Comparison of ENCODE assay signal across 9 cellular contexts in genomic region chr12:57888407-57889157, GRCh38. TPM values are rescaled to one million over a fixed set of nuclear protein-coding genes. Genes with fewer than 3 reads are reported as not detected.
DNase-seq lines count a peak whose midpoint lies in the region; ATAC-seq, FAIRE-seq and TF ChIP-seq lines count a peak whose summit lies in the region.
"Had no signal": no experiment of that assay in that cellular context is flagged by ENCODE, and none has a peak within 500 bp of the region (broad histone marks: within the 10 kb centered on the region; RNA-seq: fewer than 3 reads in every experiment).

No MANE protein-coding gene starts in this region.

- H3K4me1 ChIP-seq in K562 (replicated peaks in 1 of 2; ENCODE audit: control insufficient read depth in 2 of 2, insufficient read depth in 2 of 2, low read length in 2 of 2) = peaks cover 25 to 27% of the 10 kb centered on the region in 2 experiments

- H2AFZ ChIP-seq in K562 (ENCODE audit: low read depth, low read length) = peak overlapping the region; percentile 77

- H3K27me3 ChIP-seq in K562 (ENCODE audit: control insufficient read depth in 2 of 2, insufficient read depth in 2 of 2, low read length in 2 of 2) = no peaks in the 10 kb centered on the region

- no peaks in the 10 kb centered on the region for H3K79me2 ChIP-seq in K562 (ENCODE audit: control insufficient read depth, insufficient read depth, low read length)

- no peak for TF ChIP-seq CTCF in K562 (IDR thresholded peaks at IDR 0.05 in 2 of 3, conservative IDR thresholded peaks at IDR 0.05 in 1 of 3; ENCODE audit: insufficient read depth in 2 of 3, low read depth in 1 of 3, low read length in 3 of 3)

- no peak for TF ChIP-seq EP300 in K562 (IDR thresholded peaks at IDR 0.05; ENCODE audit: low read length)

- H3K27me3 Mint-ChIP-seq in activated T-cell treated with anti-CD3 and anti-CD28 coated beads, Interleukin-2, amount 50 U/mL, for 24 hours = peaks cover 3% of the 10 kb centered on the region

- peaks cover 4% of the 10 kb centered on the region for H3K9me3 Mint-ChIP-seq in activated T-cell treated with anti-CD3 and anti-CD28 coated beads, Interleukin-2, amount 50 U/mL, for 24 hours

- peak overlapping the region; percentile 35; the same call in 1 of the 2 replicates for H3K4me2 ChIP-seq in K562 (ENCODE audit: insufficient read depth, low read length)

- no peak overlapping the region for H3K4me3 ChIP-seq in K562

- 45% methylated on average over 15 of the region's 15 CpGs for WGBS in K562 (ENCODE audit: insufficient coverage, low coverage, missing lambda C conversion rate)

- ATAC-seq in K562 (peak; percentile 47), GM18498 (IDR thresholded peaks at IDR 0.05; ENCODE audit: unreplicated experiment) (no peak)

- no peaks in the 10 kb centered on the region for H3K9me1 ChIP-seq in K562 (ENCODE audit: control insufficient read depth, insufficient read depth, low read length)

- no TSS peak for BruUV-seq in K562 (replicated peaks; lab: Mats Ljungman, UMichigan)

- intact Hi-C loops in K562 (cut with micrococcal nuclease) = no loop called here

- no peak for FAIRE-seq in K562 (lab: Jason Lieb, UNC)

- H3K9me3 ChIP-seq in K562 (replicated peaks; ENCODE audit: control insufficient read depth, insufficient read depth, low read depth, low read length) = no peaks in the 10 kb centered on the region

- H3K36me3 ChIP-seq in K562 (ENCODE audit: control insufficient read depth, insufficient read depth, low read length) = no peaks in the 10 kb centered on the region

- H4K20me1 ChIP-seq in K562 (replicated peaks; ENCODE audit: control insufficient read depth, insufficient read depth, low read length) = no peaks in the 10 kb centered on the region

- peak overlapping the region; percentile 7 for H3K27ac Mint-ChIP-seq in activated T-cell treated with anti-CD3 and anti-CD28 coated beads, Interleukin-2, amount 50 U/mL, for 24 hours
- H3K27ac Mint-ChIP-seq: CD4-positive, CD25-positive, alpha-beta regulatory T cell had no signal

- no peak for TF ChIP-seq POLR2A in K562 (conservative IDR thresholded peaks at IDR 0.05)

- H3K4me3 Mint-ChIP-seq in activated T-cell treated with anti-CD3 and anti-CD28 coated beads, Interleukin-2, amount 50 U/mL, for 24 hours = no peak overlapping the region
- H3K4me3 Mint-ChIP-seq: CD4-positive, CD25-positive, alpha-beta regulatory T cell had no signal

- in situ Hi-C loops in K562 (cut with MboI) = no loop called here

- H3K9ac ChIP-seq in K562 (ENCODE audit: insufficient read depth in 1 of 2, low read depth in 2 of 2, low read length in 2 of 2) = peak overlapping the region in 1 of 2 experiments; percentile 53; a peak in 1 of 4 replicates

- H3K27ac ChIP-seq in K562 (ENCODE audit: extremely low read depth, low read depth, low read length) = no peak overlapping the region

- TF ChIP-seq RAD21 in K562 (CRISPR knock-in tag; conservative IDR thresholded peaks at IDR 0.05 in 1 of 2, IDR thresholded peaks at IDR 0.05 in 1 of 2) = no peak

- no peak for DNase-seq in activated T-cell treated with anti-CD3 and anti-CD28 coated beads, Interleukin-2, amount 50 U/mL, for 24 hours
- DNase-seq in activated T-cell treated with anti-CD3 and anti-CD28 coated beads, Interleukin-2, amount 50 U/mL, for 48 hours = no peak
- peak; percentile 94 for DNase-seq in NCI-H748 (lab: John Stamatoyannopoulos, UW; ENCODE audit: unreplicated experiment)
- DNase-seq in K562 (ENCODE audit: extremely low read depth in 1 of 4, low spot score in 3 of 4) = no peak
- peak; percentile 44 for DNase-seq in kidney glomerular epithelial cell (lab: John Stamatoyannopoulos, UW)
- DNase-seq in stromal cell of bone marrow (ENCODE audit: low read depth) = peak; percentile 43
- no peak for DNase-seq in NOMO-1 treated with DMSO at 0.1 percent for 48 hours (lab: John Stamatoyannopoulos, UW; ENCODE audit: unreplicated experiment)

- H3K4me1 Mint-ChIP-seq in activated T-cell treated with anti-CD3 and anti-CD28 coated beads, Interleukin-2, amount 50 U/mL, for 24 hours (ENCODE audit: low read depth) = peaks cover 14% of the 10 kb centered on the region

- H3K36me3 Mint-ChIP-seq in activated T-cell treated with anti-CD3 and anti-CD28 coated beads, Interleukin-2, amount 50 U/mL, for 24 hours (ENCODE audit: low read depth) = no peaks in the 10 kb centered on the region

- CTCF ChIA-PET in K562 (lab: Yijun Ruan, JAX; ENCODE audit: low intra/inter-chr PET ratio) = no interaction called here

- POLR2A ChIA-PET in K562 (lab: Yijun Ruan, JAX) = interaction anchor here (0.8 to 2.5 kb wide), 5 partner anchors 8 to 116 kb away, joined by 3 to 14 read pairs (median 4); partner anchors contain the start of genes EEF1AKMT3 and METTL1

TF ChIP-seq in K562, 482 proteins besides CTCF, POLR2A, EP300 and RAD21:
- TF ChIP-seq NRF1 (conservative IDR thresholded peaks at IDR 0.05 in 1 of 2, IDR thresholded peaks at IDR 0.05 in 1 of 2) (0 out of 4 replicates have a peak, but pooled peaks of 1 of the 2 experiments have one; percentile 12), ZNF75A (CRISPR knock-in tag; IDR thresholded peaks at IDR 0.05) (no peak), ZNF740 (CRISPR knock-in tag; IDR thresholded peaks at IDR 0.05) (peak; percentile 7; the same call in 1 of the 2 replicates), ZNF740 (tag; IDR thresholded peaks at IDR 0.05) (no peak), FOXK2 (conservative IDR thresholded peaks at IDR 0.05 in 1 of 2, IDR thresholded peaks at IDR 0.05 in 1 of 2; ENCODE audit: low read depth in 2 of 2) (0 out of 4 replicates have a peak, but pooled peaks of 1 of the 2 experiments have one; percentile 18), IRF2 (CRISPR knock-in tag; IDR thresholded peaks at IDR 0.05) (no peak)

RNA-seq across cellular contexts. Expression of gene CTDSP2, which starts 42.1 kb away (rescaled TPM):
- 89.2 and 157 TPM in 2 replicates for total RNA-seq in K562 (2011; cell fraction: chromatin; rRNA removed; ENCODE audit: low replicate concordance)
- total RNA-seq in K562 (2011; cell fraction: nucleolus; rRNA removed) = 72.6 and 88.1 TPM in 2 replicates
- 93.3 and 110 TPM in 2 replicates for total RNA-seq in K562 (2011; cell fraction: nucleoplasm; rRNA removed)
- total RNA-seq in K562 (2014; rRNA removed) = 42.0 and 60.5 TPM in 2 replicates
- total RNA-seq in K562 (2014; rRNA removed; fragmentation: Illumina TruSeq; extraction: Trizol) = 46.6 and 47.7 TPM in 2 replicates
- total RNA-seq in K562 (2015; rRNA removed; fragmentation: Illumina TruSeq; extraction: Trizol) = 39.8 and 40.2 TPM in 2 replicates
- 93.7 and 108 TPM in 2 replicates for total RNA-seq in K562 (2021)
- polyA plus RNA-seq in K562 (2011; rRNA removed) = 87.2 and 94.7 TPM in 2 replicates
- 115 and 117 TPM in 2 replicates for polyA plus RNA-seq in K562 (2011; cell fraction: cytosol; rRNA removed)
- 128 and 133 TPM in 2 replicates for polyA plus RNA-seq in K562 (2011; cell fraction: nucleus; rRNA removed)
- polyA plus RNA-seq in K562 (2012) = 83.4 and 116 TPM in 2 replicates
- polyA plus RNA-seq in K562 (2014; fragmentation: Illumina TruSeq; extraction: Trizol) = 86.4 and 89.3 TPM in 2 replicates
- polyA plus RNA-seq in K562 (2014; fragmentation: Nextera tagmentation; extraction: Ambion mirVana) = 10 to 100 TPM; 20.4 to 24.1 TPM
- 62.5 and 64.5 TPM in 2 replicates for polyA plus RNA-seq in K562 (2014; rRNA removed)
- polyA minus RNA-seq in K562 (2011; rRNA and poly(A)+ RNA removed) = 102 and 145 TPM in 2 replicates
- polyA minus RNA-seq in K562 (2011; cell fraction: cytosol; rRNA and poly(A)+ RNA removed) = 85.8 and 88.5 TPM in 2 replicates
- 40.9 and 69.2 TPM in 2 replicates for polyA minus RNA-seq in K562 (2011; cell fraction: nucleus; rRNA and poly(A)+ RNA removed)

RNA-seq across cellular contexts. Expression of gene ATP23, which starts 52.8 kb away (rescaled TPM):
- 4.7 and 8.2 TPM in 2 replicates for total RNA-seq in K562 (2011; cell fraction: chromatin; rRNA removed; ENCODE audit: low replicate concordance)
- 3.4 and 5.2 TPM in 2 replicates for total RNA-seq in K562 (2011; cell fraction: nucleolus; rRNA removed)
- 5.9 and 8.9 TPM in 2 replicates for total RNA-seq in K562 (2011; cell fraction: nucleoplasm; rRNA removed)
- total RNA-seq in K562 (2014; rRNA removed) (21.3 and 32.6 TPM in 2 replicates), K562 (2014; rRNA removed; fragmentation: Illumina TruSeq; extraction: Trizol) (28.5 and 32.8 TPM in 2 replicates), K562 (2015; rRNA removed; fragmentation: Illumina TruSeq; extraction: Trizol) (33.6 and 33.9 TPM in 2 replicates), K562 (2021) (20.8 and 21.4 TPM in 2 replicates)
- polyA plus RNA-seq in K562 (2011; rRNA removed) (38.5 and 53.7 TPM in 2 replicates), K562 (2014; fragmentation: Illumina TruSeq; extraction: Trizol) (35.2 and 37.0 TPM in 2 replicates), K562 (2014; fragmentation: Nextera tagmentation; extraction: Ambion mirVana) (10 to 100 TPM in 1 of 2 experiments, 1 to 10 TPM in 1; 8.3 to 12.4 TPM), K562 (2014; rRNA removed) (31.9 and 32.8 TPM in 2 replicates)
- 25.6 and 40.5 TPM in 2 replicates for polyA plus RNA-seq in K562 (2011; cell fraction: cytosol; rRNA removed)
- polyA plus RNA-seq in K562 (2011; cell fraction: nucleus; rRNA removed) = 21.0 and 23.6 TPM in 2 replicates
- polyA plus RNA-seq in K562 (2012) = 19.0 and 20.4 TPM in 2 replicates
- 12.0 and 19.2 TPM in 2 replicates for polyA minus RNA-seq in K562 (2011; rRNA and poly(A)+ RNA removed)
- polyA minus RNA-seq in K562 (2011; cell fraction: cytosol; rRNA and poly(A)+ RNA removed) = 3.4 and 18.2 TPM in 2 replicates
- 6.5 and 7.6 TPM in 2 replicates for polyA minus RNA-seq in K562 (2011; cell fraction: nucleus; rRNA and poly(A)+ RNA removed)

Comparison
In these comparisons a context has a peak if more than half of its experiments do, and no peak if none do; other contexts are left out.
1. DNase-seq: peak in NCI-H748 (single experiment), kidney glomerular epithelial cell (single experiment) and stromal cell of bone marrow (single experiment); none in activated T-cell treated with anti-CD3 and anti-CD28 coated beads, Interleukin-2, amount 50 U/mL, for 24 hours (single experiment), activated T-cell treated with anti-CD3 and anti-CD28 coated beads, Interleukin-2, amount 50 U/mL, for 48 hours (0 of 2), K562 (0 of 4) and NOMO-1 treated with DMSO at 0.1 percent for 48 hours (single experiment).